Comparison of ENCODE assay signal across 13 cellular contexts in genomic region chr9:108049026-108049591, GRCh38.
A peak's percentile ranks its signal among the peaks of the same experiment; 100 is the strongest.
DNase-seq lines count a peak whose midpoint lies in the region; ATAC-seq and TF ChIP-seq lines count a peak whose summit lies in the region.
"Had no signal": no experiment of that assay in that cellular context is flagged by ENCODE, and none has a peak within 500 bp of the region (broad histone marks: within the 10 kb centered on the region; RNA-seq: fewer than 3 reads in every experiment).

No MANE protein-coding gene starts in this region.

- DNase-seq in A172 (ENCODE audit: low spot score): peak; percentile 92
- peak; percentile 92 for DNase-seq in HFFc6
- peak; percentile 92 for DNase-seq in adipocyte (ENCODE audit: low read depth)
- DNase-seq in fibroblast of villous mesenchyme (ENCODE audit: low read depth): peak; percentile 96
- no peak for DNase-seq in left colon
- DNase-seq in HuH-7 (ENCODE audit: low spot score): no peak
- DNase-seq: stimulated activated CD4-positive, alpha-beta T cell treated with anti-CD3 and anti-CD28 coated beads, Interleukin-15, amount 100 ng/mL, for 24 hours had no signal

- H3K4me1 ChIP-seq in adipocyte (ENCODE audit: control insufficient read depth, insufficient read depth, low read length): peaks cover 36% of the 10 kb centered on the region
- H3K4me1 ChIP-seq: BLaER1 had no signal

- peak overlapping the region; percentile 48 for H3K9ac ChIP-seq in adipocyte (ENCODE audit: low read length)
- H3K9ac ChIP-seq: BLaER1 had no signal

- H3K27me3 Mint-ChIP-seq in HFFc6 (ENCODE audit: insufficient read depth): peaks cover 2% of the 10 kb centered on the region
- H3K27me3 Mint-ChIP-seq: stimulated activated naive CD8-positive, alpha-beta T cell treated with anti-CD3 and anti-CD28 coated beads, Interleukin-15, Interleukin-2, amounts not matched to agents 100 ng/mL and 50 ng/mL, for 24 hours had no signal

- peak overlapping the region; percentile 7 for H3K27ac Mint-ChIP-seq in HFFc6
- H3K27ac Mint-ChIP-seq: activated T-helper 2 cell treated with anti-CD3 and anti-CD28 coated beads, Interferon-gamma antibody, Interleukin-2, Interleukin-4, amounts not matched to agents 10 μg/mL and 5 μg/mL and 100 μg/mL, durations not matched to agents 14 hours and 24 hours and 36 hours; stimulated activated naive CD8-positive, alpha-beta T cell treated with anti-CD3 and anti-CD28 coated beads, Interleukin-15, Interleukin-2, amounts not matched to agents 100 ng/mL and 50 ng/mL, for 24 hours; WTC11 had no signal

- intact Hi-C loops in left colon (cut with DNase I, micrococcal nuclease): no loop called here

- H3K9me3 ChIP-seq in adipocyte (ENCODE audit: control insufficient read depth, low read length): peaks cover 2% of the 10 kb centered on the region
- H3K9me3 ChIP-seq: BLaER1 had no signal

- H3K4me3 ChIP-seq in adipocyte (ENCODE audit: low read length) (no peak overlapping the region), fibroblast of villous mesenchyme (ENCODE audit: low read depth, low read length) (no peak overlapping the region)
- H3K4me3 ChIP-seq: BLaER1 had no signal

- no peak for TF ChIP-seq CTCF in HFFc6 (IDR thresholded peaks at IDR 0.05)
- no peak for TF ChIP-seq CTCF in fibroblast of villous mesenchyme (IDR thresholded peaks at IDR 0.05; ENCODE audit: insufficient read depth, low read depth, low read length)

- peaks cover 11% of the 10 kb centered on the region for H3K36me3 Mint-ChIP-seq in HFFc6 (ENCODE audit: low read depth)
- H3K36me3 Mint-ChIP-seq: WTC11 had no signal

- peak overlapping the region; percentile 39; the same call in 1 of the 2 replicates for H3K4me3 Mint-ChIP-seq in HFFc6
- H3K4me3 Mint-ChIP-seq: stimulated activated naive CD8-positive, alpha-beta T cell treated with anti-CD3 and anti-CD28 coated beads, Interleukin-15, Interleukin-2, amounts not matched to agents 100 ng/mL and 50 ng/mL, for 24 hours; WTC11 had no signal

- H3K9me3 Mint-ChIP-seq in HFFc6: peaks cover 5% of the 10 kb centered on the region
- H3K9me3 Mint-ChIP-seq: stimulated activated naive CD8-positive, alpha-beta T cell treated with anti-CD3 and anti-CD28 coated beads, Interleukin-15, Interleukin-2, amounts not matched to agents 100 ng/mL and 50 ng/mL, for 24 hours had no signal

- ATAC-seq in HG03521 (IDR thresholded peaks at IDR 0.05; ENCODE audit: unreplicated experiment) (no peak), left colon (no peak), HG03097 (IDR thresholded peaks at IDR 0.05; ENCODE audit: low FRiP score, unreplicated experiment) (no peak)
- ATAC-seq: WTC11 had no signal

- no peaks in the 10 kb centered on the region for H3K27me3 ChIP-seq in adipocyte (replicated peaks; ENCODE audit: control insufficient read depth, insufficient read depth, low read length)
- H3K27me3 ChIP-seq: BLaER1 had no signal

- peaks cover 75% of the 10 kb centered on the region for H3K4me1 Mint-ChIP-seq in HFFc6 (ENCODE audit: low read depth)

- no peaks in the 10 kb centered on the region for H3K36me3 ChIP-seq in adipocyte (ENCODE audit: control insufficient read depth, insufficient read depth, low read length, severe bottlenecking)
- H3K36me3 ChIP-seq: BLaER1 had no signal

Comparison
In these comparisons a context has a peak if more than half of its experiments do, and no peak if none do; other contexts are left out.
1. DNase-seq: peak in A172 (single experiment), HFFc6 (single experiment), adipocyte (single experiment) and fibroblast of villous mesenchyme (single experiment); none in left colon (0 of 2) and HuH-7 (single experiment).